In genomic region chr7:66668677-66669076, GRCh38 we compare ENCODE assay signal across 1 cellular context.
TF ChIP-seq lines count a peak whose summit lies in the region.

No MANE protein-coding gene starts in this region.

TF ChIP-seq in HepG2, 621 proteins besides CTCF, POLR2A, EP300 and RAD21:
- TF ChIP-seq DZIP1 (CRISPR knock-in tag; IDR thresholded peaks at IDR 0.05) (no peak), ZNF768 (CRISPR knock-in tag; IDR thresholded peaks at IDR 0.05) (peak; percentile 85)
TF ChIP-seq in HepG2: peak in this region for 1.
